27 cellular contexts compared by ENCODE assay signal in the genomic region with DNA sequence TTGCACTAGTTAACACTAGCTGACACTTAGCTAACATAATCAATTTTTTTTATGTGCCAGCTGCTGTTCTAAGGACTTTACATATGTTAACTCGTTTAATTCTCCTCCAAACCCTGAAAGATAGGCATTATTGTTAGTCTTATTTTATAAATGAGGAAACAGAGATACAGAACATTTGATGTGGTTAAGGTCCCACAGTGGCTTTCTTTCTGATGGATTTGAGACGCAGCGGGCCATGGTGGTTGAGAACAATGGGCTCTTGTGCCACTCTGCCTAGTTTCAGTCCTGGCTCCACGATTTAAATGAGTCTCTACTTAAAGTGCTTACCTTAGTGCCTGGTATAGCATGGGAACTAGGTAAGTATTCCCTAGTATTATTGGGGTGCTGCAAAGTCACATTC.
"Had no signal": no experiment of that assay in that cellular context is flagged by ENCODE, and none has a peak within 500 bp of the region (broad histone marks: within the 10 kb centered on the region; RNA-seq: fewer than 3 reads in every experiment).

No MANE protein-coding gene starts in this region.

- H3K27ac ChIP-seq: brain microvascular endothelial cell, coronary artery, dorsolateral prefrontal cortex, epithelial cell of prostate, gastrocnemius medialis, heart left ventricle had no signal

- H3K9me3 ChIP-seq: gastrocnemius medialis, heart left ventricle had no signal

- H3K4me1 ChIP-seq: gastrocnemius medialis, heart left ventricle had no signal

- FAIRE-seq: astrocyte, bronchial epithelial cell, endometrium, endothelial cell of umbilical vein had no signal

- H3K27me3 ChIP-seq: gastrocnemius medialis had no signal

- H3K36me3 ChIP-seq: brain microvascular endothelial cell, gastrocnemius medialis, heart left ventricle had no signal

- DNase-seq: activated CD4-positive, alpha-beta memory T cell treated with anti-CD3 and anti-CD28 coated beads for 36 hours; activated CD4-positive, alpha-beta T cell treated with anti-CD3 and anti-CD28 coated beads for 36 hours; activated CD4-positive, alpha-beta T cell treated with anti-CD3 and anti-CD28 coated beads, Interleukin-2, amount 10 ng/mL, durations not matched to agents 24 days and 14 days; activated CD4-positive, CD25-positive, alpha-beta regulatory T cell; activated CD4-positive, CD25-positive, alpha-beta regulatory T cell treated with anti-CD3 and anti-CD28 coated beads, Interleukin-2, amount 50 U/mL, for 72 hours; activated CD8-positive, alpha-beta memory T cell treated with anti-CD3 and anti-CD28 coated beads, Interleukin-2, amount 10 ng/mL, durations not matched to agents 7 days and 5 days; activated CD8-positive, alpha-beta memory T cell treated with anti-CD3 and anti-CD28 coated beads, Interleukin-2, amount 50 U/mL, for 4 hours; activated CD8-positive, alpha-beta T cell treated with anti-CD3 and anti-CD28 coated beads, Interleukin-2, amount 10 ng/mL, durations not matched to agents 7 days and 5 days; activated effector memory CD4-positive, alpha-beta T cell treated with anti-CD3 and anti-CD28 coated beads, Interleukin-2, amount 50 U/mL, for 16 hours; activated naive CD4-positive, alpha-beta T cell treated with anti-CD3 and anti-CD28 coated beads for 36 hours; activated naive CD8-positive, alpha-beta T cell treated with anti-CD3 and anti-CD28 coated beads, Interleukin-2, amount 10 ng/mL, durations not matched to agents 7 days and 5 days; activated T-cell treated with anti-CD3 and anti-CD28 coated beads, Interleukin-2, amount 50 U/mL, for 1 hour; activated T-cell treated with anti-CD3 and anti-CD28 coated beads, Interleukin-2, amount 50 U/mL, for 48 hours; brain microvascular endothelial cell; dorsolateral prefrontal cortex; foreskin fibroblast; gastrocnemius medialis; glutamatergic neuron; heart left ventricle; T-helper 2 cell had no signal

- ATAC-seq: activated CD4-positive, alpha-beta T cell treated with anti-CD3 and anti-CD28 coated beads for 36 hours; activated CD8-positive, alpha-beta memory T cell treated with anti-CD3 and anti-CD28 coated beads, Interleukin-2, amount 10 ng/mL, durations not matched to agents 7 days and 5 days; activated CD8-positive, alpha-beta T cell treated with anti-CD3 and anti-CD28 coated beads, Interleukin-2, amount 10 ng/mL, durations not matched to agents 7 days and 5 days; activated naive CD4-positive, alpha-beta T cell treated with anti-CD3 and anti-CD28 coated beads, Interleukin-2, amount 50 U/mL, for 72 hours; gastrocnemius medialis; heart left ventricle had no signal

- H3K4me3 ChIP-seq: coronary artery, dorsolateral prefrontal cortex, gastrocnemius medialis, heart left ventricle had no signal
